16 cellular contexts compared by ENCODE assay signal in the genomic region with DNA sequence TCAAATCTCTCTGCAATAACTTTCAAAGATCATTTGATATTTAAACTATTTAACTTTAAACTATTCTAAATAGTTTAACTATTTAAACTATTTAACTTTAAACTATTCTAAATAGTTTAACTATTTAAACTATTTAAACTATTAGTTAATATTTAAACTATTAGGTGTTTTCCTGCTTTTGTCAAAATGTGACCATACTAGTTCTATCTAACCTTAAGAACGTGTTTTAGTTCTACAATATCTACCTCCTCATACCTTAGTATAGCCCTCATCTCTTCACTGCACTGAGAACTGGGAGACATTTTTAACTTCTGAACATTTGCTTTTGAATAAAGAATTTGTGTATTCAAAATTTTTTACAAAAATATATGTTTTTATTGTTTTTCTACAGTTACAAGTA.
"Had no signal": no experiment of that assay in that cellular context is flagged by ENCODE, and none has a peak within 500 bp of the region (broad histone marks: within the 10 kb centered on the region; RNA-seq: fewer than 3 reads in every experiment).

No MANE protein-coding gene starts in this region.

- H3K9me3 ChIP-seq: left ventricle myocardium inferior, tibial nerve had no signal

- ATAC-seq: activated T-cell treated with anti-CD3 and anti-CD28 coated beads, Interleukin-2, amount 50 U/mL, for 72 hours; natural killer cell; stimulated activated effector memory CD8-positive, alpha-beta T cell treated with anti-CD3 and anti-CD28 coated beads, Interleukin-12 subunit alpha, Interleukin-12 subunit beta, amount 100 ng/mL, for 72 hours; stimulated activated naive CD8-positive, alpha-beta T cell treated with anti-CD3 and anti-CD28 coated beads, Interleukin-15, amount 100 ng/mL, for 72 hours; T-helper 17 cell had no signal

- H3K4me3 ChIP-seq: left ventricle myocardium inferior, tibial nerve had no signal

- DNase-seq: activated CD4-positive, alpha-beta memory T cell treated with anti-CD3 and anti-CD28 coated beads, Interleukin-2, amount 10 ng/mL, durations not matched to agents 7 days and 5 days; activated CD4-positive, alpha-beta T cell treated with anti-CD3 and anti-CD28 coated beads, Interleukin-2, amount 10 ng/mL, durations not matched to agents 24 days and 14 days; activated effector memory CD4-positive, alpha-beta T cell treated with Interleukin-2 at 50 U/mL for 16 hours; activated naive CD4-positive, alpha-beta T cell treated with anti-CD3 and anti-CD28 coated beads, Interleukin-2, amount 10 ng/mL, durations not matched to agents 7 days and 5 days; activated T-cell treated with anti-CD3 and anti-CD28 coated beads, Interleukin-2, amount 50 U/mL, for 72 hours; amygdala; left ventricle myocardium inferior; mammary epithelial cell; natural killer cell; stimulated activated CD4-positive, alpha-beta T cell treated with anti-CD3 and anti-CD28 coated beads, Interleukin-12 subunit alpha, Interleukin-12 subunit beta, amount 100 ng/mL, for 4 hours; stimulated activated naive CD8-positive, alpha-beta T cell treated with anti-CD3 and anti-CD28 coated beads, Interleukin-15, amount 100 ng/mL, for 72 hours; T-helper 17 cell had no signal

- H3K36me3 ChIP-seq: left ventricle myocardium inferior, tibial nerve had no signal

- H3K27ac ChIP-seq: left ventricle myocardium inferior, tibial nerve had no signal

- H3K4me1 ChIP-seq: left ventricle myocardium inferior, tibial nerve had no signal

- FAIRE-seq: keratinocyte, urothelium cell line had no signal
